In genomic region chr3:52022323-52023100, GRCh38 we compare ENCODE assay signal across 7 cellular contexts. TPM values are rescaled to one million over a fixed set of nuclear protein-coding genes. Genes with fewer than 3 reads are reported as not detected.
DNase-seq lines count a peak whose midpoint lies in the region; ATAC-seq, FAIRE-seq and TF ChIP-seq lines count a peak whose summit lies in the region.
"Had no signal": no experiment of that assay in that cellular context is flagged by ENCODE, and none has a peak within 500 bp of the region (broad histone marks: within the 10 kb centered on the region; RNA-seq: fewer than 3 reads in every experiment).

No MANE protein-coding gene starts in this region.

- peak; percentile 59 for DNase-seq in AG08396 (ENCODE audit: low spot score)
- DNase-seq in SK-N-DZ (ENCODE audit: low spot score) = peak; percentile 51
- no peak for DNase-seq in kidney
- no peak for DNase-seq in GM19239 (ENCODE audit: insufficient read length, low spot score)
- DNase-seq in HepG2 (ENCODE audit: low spot score) = no peak
- DNase-seq: CD4-positive, CD25-positive, alpha-beta regulatory T cell had no signal

- TF ChIP-seq EP300 in HepG2 (IDR thresholded peaks at IDR 0.05; ENCODE audit: low read depth in 2 of 2, low read length in 2 of 2) = no peak
- TF ChIP-seq EP300 in HepG2 (CRISPR knock-in tag; IDR thresholded peaks at IDR 0.05; ENCODE audit: borderline replicate concordance) = no peak

- POLR2A ChIA-PET in HepG2 (lab: Yijun Ruan, JAX) = no interaction called here

- CTCF ChIA-PET in HepG2 (lab: Yijun Ruan, JAX; ENCODE audit: low intra/inter-chr PET ratio, low total read pairs) = no interaction called here

- intact Hi-C loops in kidney (cut with DNase I) (no loop called here), HepG2 (cut with micrococcal nuclease; ENCODE audit: unreplicated experiment) (no loop called here)

- peak overlapping the region; percentile 51 to 54 for H3K27ac ChIP-seq in kidney (ENCODE audit: low read depth in 2 of 2, low read length in 2 of 2)
- no peak overlapping the region for H3K27ac ChIP-seq in HepG2 (ENCODE audit: extremely low read length, insufficient read depth, low read length)

- FAIRE-seq in kidney (lab: Jason Lieb, UNC) (no peak), GM19239 (lab: Jason Lieb, UNC) (no peak), HepG2 (lab: Jason Lieb, UNC) (no peak)

- H2AFZ ChIP-seq in HepG2 (ENCODE audit: low read length) = no peak overlapping the region

- no TSS peak for BruUV-seq in HepG2 (replicated peaks; lab: Mats Ljungman, UMichigan)

- TF ChIP-seq CTCF in kidney (IDR thresholded peaks at IDR 0.05; ENCODE audit: borderline replicate concordance, extremely low read depth, insufficient read depth) (no peak), HepG2 (CRISPR knock-in tag; IDR thresholded peaks at IDR 0.05) (no peak)

- H3K4me3 ChIP-seq in kidney (ENCODE audit: low read length in 2 of 2) (no peak overlapping the region), HepG2 (replicated peaks in 1 of 3; ENCODE audit: insufficient read depth in 1 of 3, low read depth in 2 of 3, low read length in 3 of 3) (no peak overlapping the region)

- H3K9ac ChIP-seq in kidney (ENCODE audit: low read length in 2 of 2) = peak overlapping the region in 1 of 2 donors; percentile 19
- no peak overlapping the region for H3K9ac ChIP-seq in HepG2 (ENCODE audit: insufficient read depth, low read depth, low read length)

- H3K9me3 ChIP-seq in kidney (ENCODE audit: control insufficient read depth in 1 of 2, low read length in 2 of 2) = no peaks in the 10 kb centered on the region
- no peaks in the 10 kb centered on the region for H3K9me3 ChIP-seq in HepG2 (ENCODE audit: low read length)

- H3K4me2 ChIP-seq in HepG2 (ENCODE audit: low read depth, low read length) = no peak overlapping the region

- no peak for TF ChIP-seq RAD21 in HepG2 (CRISPR knock-in tag; IDR thresholded peaks at IDR 0.05)

- WGBS in HepG2 (ENCODE audit: low lambda C conversion rate) = 38% methylated on average over 11 of the region's 20 CpGs

- in situ Hi-C loops in HepG2 (cut with HindIII; ENCODE audit: extremely low pct_ligation_motif_present, low pct_unique_long_range_greater_than_20kb) = no loop called here

- H3K4me1 ChIP-seq in kidney (ENCODE audit: control insufficient read depth in 1 of 2, insufficient read depth in 1 of 2, low read depth in 1 of 2, low read length in 2 of 2) (peaks cover 13 to 40% of the 10 kb centered on the region in 2 donors), HepG2 (ENCODE audit: insufficient read depth, low read length) (peaks cover 60% of the 10 kb centered on the region)

- H3K36me3 ChIP-seq in kidney (ENCODE audit: control insufficient read depth in 1 of 2, insufficient read depth in 2 of 2, low read length in 2 of 2) (no peaks in the 10 kb centered on the region), HepG2 (replicated peaks in 1 of 2; ENCODE audit: control insufficient read depth in 1 of 2, insufficient read depth in 2 of 2, low read length in 2 of 2) (no peaks in the 10 kb centered on the region)

- H4K20me1 ChIP-seq in HepG2 (ENCODE audit: insufficient read depth, low read length) = no peaks in the 10 kb centered on the region

- TF ChIP-seq POLR2A in HepG2 (IDR thresholded peaks at IDR 0.05; ENCODE audit: insufficient read depth in 1 of 2, low read depth in 2 of 2, low read length in 2 of 2) = no peak

- no peaks in the 10 kb centered on the region for H3K79me2 ChIP-seq in HepG2 (ENCODE audit: insufficient read depth, low read length)

- ATAC-seq in HG02970 (IDR thresholded peaks at IDR 0.05; ENCODE audit: low FRiP score, unreplicated experiment) (no peak), HepG2 (no peak)

- H3K27me3 ChIP-seq in HepG2 (ENCODE audit: control insufficient read depth in 1 of 2, insufficient read depth in 2 of 2, low read length in 2 of 2) = peaks cover 0 to 61% of the 10 kb centered on the region in 2 experiments; a peak in 4 of 5 replicates

RNA-seq across cellular contexts. Expression of gene RPL29, which starts 26.8 kb away (rescaled TPM):
- 1,243 and 1,338 TPM in 2 replicates for polyA plus RNA-seq in SK-N-DZ (2014; cell fraction: cytosol; rRNA removed)
- polyA plus RNA-seq in SK-N-DZ (2014; cell fraction: nucleus; rRNA removed) = 862 and 1,031 TPM in 2 replicates
- total RNA-seq in kidney (785 TPM), HepG2 (2016; rRNA removed; fragmentation: Illumina TruSeq; extraction: Trizol) (1,348 and 1,507 TPM in 2 replicates)
- polyA plus RNA-seq in kidney (ENCODE audit: insufficient read depth, low read depth, low replicate concordance) (1,416 TPM), HepG2 (2011; rRNA removed) (2,212 and 2,263 TPM in 2 replicates)
- 2,410 and 2,561 TPM in 2 replicates for total RNA-seq in HepG2 (2016; cell fraction: cytosol; rRNA removed; fragmentation: Illumina TruSeq; extraction: Trizol; ENCODE audit: low read depth)
- total RNA-seq in HepG2 (2016; cell fraction: insoluble cytoplasmic fraction; rRNA removed; fragmentation: Illumina TruSeq; extraction: Trizol) = 1,336 and 1,557 TPM in 2 replicates
- total RNA-seq in HepG2 (2016; cell fraction: membrane; rRNA removed; fragmentation: Illumina TruSeq; extraction: Trizol) = 3,125 and 3,259 TPM in 2 replicates
- 561 and 582 TPM in 2 replicates for total RNA-seq in HepG2 (2016; cell fraction: nucleus; rRNA removed; fragmentation: Illumina TruSeq; extraction: Trizol)
- polyA plus RNA-seq in HepG2 (2011; cell fraction: cytosol; rRNA removed) = 3,529 and 3,773 TPM in 2 replicates
- 1,156 and 1,364 TPM in 2 replicates for polyA plus RNA-seq in HepG2 (2011; cell fraction: nucleus; rRNA removed)
- polyA plus RNA-seq in HepG2 (2012) = 2,468 and 3,197 TPM in 2 replicates
- 3,334 and 3,729 TPM in 2 replicates for polyA plus RNA-seq in HepG2 (2016; cell fraction: cytosol; fragmentation: Illumina TruSeq; extraction: Trizol; ENCODE audit: low read depth)
- 2,145 and 2,237 TPM in 2 replicates for polyA plus RNA-seq in HepG2 (2016; cell fraction: insoluble cytoplasmic fraction; fragmentation: Illumina TruSeq; extraction: Trizol; ENCODE audit: low read depth)
- polyA plus RNA-seq in HepG2 (2016; cell fraction: membrane; fragmentation: Illumina TruSeq; extraction: Trizol; ENCODE audit: low read depth) = 4,346 and 4,410 TPM in 2 replicates
- polyA plus RNA-seq in HepG2 (2016; cell fraction: nucleus; fragmentation: Illumina TruSeq; extraction: Trizol; ENCODE audit: insufficient read depth, low read depth) = 1,173 and 1,267 TPM in 2 replicates
- polyA minus RNA-seq in HepG2 (2011; rRNA and poly(A)+ RNA removed; ENCODE audit: low replicate concordance) = 1,196 and 1,308 TPM in 2 replicates
- polyA minus RNA-seq in HepG2 (2011; cell fraction: cytosol; rRNA and poly(A)+ RNA removed) = 819 and 837 TPM in 2 replicates
- 324 and 432 TPM in 2 replicates for polyA minus RNA-seq in HepG2 (2011; cell fraction: nucleus; rRNA and poly(A)+ RNA removed)

RNA-seq across cellular contexts. Expression of gene DUSP7, which starts 33.9 kb away (rescaled TPM):
- 10.7 and 12.3 TPM in 2 replicates for polyA plus RNA-seq in SK-N-DZ (2014; cell fraction: cytosol; rRNA removed)
- 7.5 and 9.8 TPM in 2 replicates for polyA plus RNA-seq in SK-N-DZ (2014; cell fraction: nucleus; rRNA removed)
- total RNA-seq in kidney (19.8 TPM), HepG2 (2016; rRNA removed; fragmentation: Illumina TruSeq; extraction: Trizol) (6.6 and 7.3 TPM in 2 replicates)
- polyA plus RNA-seq in kidney (ENCODE audit: insufficient read depth, low read depth, low replicate concordance) (10.1 TPM), HepG2 (2011; rRNA removed) (8.7 and 8.8 TPM in 2 replicates)
- 4.7 and 5.1 TPM in 2 replicates for total RNA-seq in HepG2 (2016; cell fraction: cytosol; rRNA removed; fragmentation: Illumina TruSeq; extraction: Trizol; ENCODE audit: low read depth)
- total RNA-seq in HepG2 (2016; cell fraction: insoluble cytoplasmic fraction; rRNA removed; fragmentation: Illumina TruSeq; extraction: Trizol) = 5.1 and 7.0 TPM in 2 replicates
- total RNA-seq in HepG2 (2016; cell fraction: membrane; rRNA removed; fragmentation: Illumina TruSeq; extraction: Trizol) = 14.7 and 15.2 TPM in 2 replicates
- total RNA-seq in HepG2 (2016; cell fraction: nucleus; rRNA removed; fragmentation: Illumina TruSeq; extraction: Trizol) = 4.6 and 4.7 TPM in 2 replicates
- 8.3 and 10.5 TPM in 2 replicates for polyA plus RNA-seq in HepG2 (2011; cell fraction: cytosol; rRNA removed)
- polyA plus RNA-seq in HepG2 (2011; cell fraction: nucleus; rRNA removed) = 5.7 and 6.3 TPM in 2 replicates
- 2.9 and 3.4 TPM in 2 replicates for polyA plus RNA-seq in HepG2 (2012)
- 7.5 and 8.7 TPM in 2 replicates for polyA plus RNA-seq in HepG2 (2016; cell fraction: cytosol; fragmentation: Illumina TruSeq; extraction: Trizol; ENCODE audit: low read depth)
- 9.3 and 11.6 TPM in 2 replicates for polyA plus RNA-seq in HepG2 (2016; cell fraction: insoluble cytoplasmic fraction; fragmentation: Illumina TruSeq; extraction: Trizol; ENCODE audit: low read depth)
- polyA plus RNA-seq in HepG2 (2016; cell fraction: membrane; fragmentation: Illumina TruSeq; extraction: Trizol; ENCODE audit: low read depth) = 15.7 and 19.4 TPM in 2 replicates
- 7.9 and 8.3 TPM in 2 replicates for polyA plus RNA-seq in HepG2 (2016; cell fraction: nucleus; fragmentation: Illumina TruSeq; extraction: Trizol; ENCODE audit: insufficient read depth, low read depth)
- 31.6 and 87.2 TPM in 2 replicates for polyA minus RNA-seq in HepG2 (2011; rRNA and poly(A)+ RNA removed; ENCODE audit: low replicate concordance)
- 8.1 and 9.1 TPM in 2 replicates for polyA minus RNA-seq in HepG2 (2011; cell fraction: cytosol; rRNA and poly(A)+ RNA removed)
- polyA minus RNA-seq in HepG2 (2011; cell fraction: nucleus; rRNA and poly(A)+ RNA removed) = 4.6 and 5.6 TPM in 2 replicates

RNA-seq across cellular contexts. Expression of gene ACY1, which starts 39.2 kb away (rescaled TPM):
- polyA plus RNA-seq in SK-N-DZ (2014; cell fraction: cytosol; rRNA removed) = 56.2 and 56.3 TPM in 2 replicates
- polyA plus RNA-seq in SK-N-DZ (2014; cell fraction: nucleus; rRNA removed) = 89.8 and 114 TPM in 2 replicates
- total RNA-seq in kidney (68.1 TPM), HepG2 (2016; rRNA removed; fragmentation: Illumina TruSeq; extraction: Trizol) (112 and 113 TPM in 2 replicates)
- polyA plus RNA-seq in kidney (ENCODE audit: insufficient read depth, low read depth, low replicate concordance) (856 TPM), HepG2 (2011; rRNA removed) (162 and 166 TPM in 2 replicates)
- 24.7 and 29.0 TPM in 2 replicates for total RNA-seq in HepG2 (2016; cell fraction: cytosol; rRNA removed; fragmentation: Illumina TruSeq; extraction: Trizol; ENCODE audit: low read depth)
- 100 and 107 TPM in 2 replicates for total RNA-seq in HepG2 (2016; cell fraction: insoluble cytoplasmic fraction; rRNA removed; fragmentation: Illumina TruSeq; extraction: Trizol)
- 29.7 and 29.8 TPM in 2 replicates for total RNA-seq in HepG2 (2016; cell fraction: membrane; rRNA removed; fragmentation: Illumina TruSeq; extraction: Trizol)
- total RNA-seq in HepG2 (2016; cell fraction: nucleus; rRNA removed; fragmentation: Illumina TruSeq; extraction: Trizol) = 46.2 and 55.9 TPM in 2 replicates
- polyA plus RNA-seq in HepG2 (2011; cell fraction: cytosol; rRNA removed) = 122 and 222 TPM in 2 replicates
- polyA plus RNA-seq in HepG2 (2011; cell fraction: nucleus; rRNA removed) = 380 and 387 TPM in 2 replicates
- 89.1 and 116 TPM in 2 replicates for polyA plus RNA-seq in HepG2 (2012)
- polyA plus RNA-seq in HepG2 (2016; cell fraction: cytosol; fragmentation: Illumina TruSeq; extraction: Trizol; ENCODE audit: low read depth) = 18.6 and 25.0 TPM in 2 replicates
- 101 and 119 TPM in 2 replicates for polyA plus RNA-seq in HepG2 (2016; cell fraction: insoluble cytoplasmic fraction; fragmentation: Illumina TruSeq; extraction: Trizol; ENCODE audit: low read depth)
- 26.8 and 28.5 TPM in 2 replicates for polyA plus RNA-seq in HepG2 (2016; cell fraction: membrane; fragmentation: Illumina TruSeq; extraction: Trizol; ENCODE audit: low read depth)
- polyA plus RNA-seq in HepG2 (2016; cell fraction: nucleus; fragmentation: Illumina TruSeq; extraction: Trizol; ENCODE audit: insufficient read depth, low read depth) = 112 and 117 TPM in 2 replicates
- polyA minus RNA-seq in HepG2 (2011; rRNA and poly(A)+ RNA removed; ENCODE audit: low replicate concordance) = 110 and 460 TPM in 2 replicates
- polyA minus RNA-seq in HepG2 (2011; cell fraction: cytosol; rRNA and poly(A)+ RNA removed) = 133 and 142 TPM in 2 replicates
- 75.1 and 77.0 TPM in 2 replicates for polyA minus RNA-seq in HepG2 (2011; cell fraction: nucleus; rRNA and poly(A)+ RNA removed)

RNA-seq across cellular contexts. Expression of gene ABHD14A, which starts 47.6 kb away (rescaled TPM):
- 26.8 and 32.0 TPM in 2 replicates for polyA plus RNA-seq in SK-N-DZ (2014; cell fraction: cytosol; rRNA removed)
- polyA plus RNA-seq in SK-N-DZ (2014; cell fraction: nucleus; rRNA removed) = 19.5 and 24.0 TPM in 2 replicates
- total RNA-seq in kidney (20.7 TPM), HepG2 (2016; rRNA removed; fragmentation: Illumina TruSeq; extraction: Trizol) (12.3 and 29.5 TPM in 2 replicates)
- polyA plus RNA-seq in kidney (ENCODE audit: insufficient read depth, low read depth, low replicate concordance) (50.5 TPM), HepG2 (2011; rRNA removed) (46.9 and 53.9 TPM in 2 replicates)
- total RNA-seq in HepG2 (2016; cell fraction: cytosol; rRNA removed; fragmentation: Illumina TruSeq; extraction: Trizol; ENCODE audit: low read depth) = 29.8 and 42.0 TPM in 2 replicates
- 13.9 and 25.2 TPM in 2 replicates for total RNA-seq in HepG2 (2016; cell fraction: insoluble cytoplasmic fraction; rRNA removed; fragmentation: Illumina TruSeq; extraction: Trizol)
- 28.5 and 40.2 TPM in 2 replicates for total RNA-seq in HepG2 (2016; cell fraction: membrane; rRNA removed; fragmentation: Illumina TruSeq; extraction: Trizol)
- total RNA-seq in HepG2 (2016; cell fraction: nucleus; rRNA removed; fragmentation: Illumina TruSeq; extraction: Trizol) = 14.6 and 20.6 TPM in 2 replicates
- polyA plus RNA-seq in HepG2 (2011; cell fraction: cytosol; rRNA removed) = 62.7 and 81.3 TPM in 2 replicates
- 21.1 and 27.5 TPM in 2 replicates for polyA plus RNA-seq in HepG2 (2011; cell fraction: nucleus; rRNA removed)
- polyA plus RNA-seq in HepG2 (2012) = 15.4 and 26.5 TPM in 2 replicates
- polyA plus RNA-seq in HepG2 (2016; cell fraction: cytosol; fragmentation: Illumina TruSeq; extraction: Trizol; ENCODE audit: low read depth) = 43.5 and 57.3 TPM in 2 replicates
- 16.4 and 20.9 TPM in 2 replicates for polyA plus RNA-seq in HepG2 (2016; cell fraction: insoluble cytoplasmic fraction; fragmentation: Illumina TruSeq; extraction: Trizol; ENCODE audit: low read depth)
- polyA plus RNA-seq in HepG2 (2016; cell fraction: membrane; fragmentation: Illumina TruSeq; extraction: Trizol; ENCODE audit: low read depth) = 38.0 and 46.5 TPM in 2 replicates
- polyA plus RNA-seq in HepG2 (2016; cell fraction: nucleus; fragmentation: Illumina TruSeq; extraction: Trizol; ENCODE audit: insufficient read depth, low read depth) = 40.2 and 40.9 TPM in 2 replicates
- 36.2 and 41.1 TPM in 2 replicates for polyA minus RNA-seq in HepG2 (2011; rRNA and poly(A)+ RNA removed; ENCODE audit: low replicate concordance)
- polyA minus RNA-seq in HepG2 (2011; cell fraction: cytosol; rRNA and poly(A)+ RNA removed) = 12.3 and 12.7 TPM in 2 replicates
- polyA minus RNA-seq in HepG2 (2011; cell fraction: nucleus; rRNA and poly(A)+ RNA removed) = 2.2 and 3.2 TPM in 2 replicates

RNA-seq across cellular contexts. Expression of gene ABHD14B, which starts 48.7 kb away (rescaled TPM):
- 28.5 and 32.5 TPM in 2 replicates for polyA plus RNA-seq in SK-N-DZ (2014; cell fraction: cytosol; rRNA removed)
- polyA plus RNA-seq in SK-N-DZ (2014; cell fraction: nucleus; rRNA removed) = 38.4 and 42.4 TPM in 2 replicates
- total RNA-seq in kidney (73.5 TPM), HepG2 (2016; rRNA removed; fragmentation: Illumina TruSeq; extraction: Trizol) (40.4 and 44.4 TPM in 2 replicates)
- polyA plus RNA-seq in kidney (ENCODE audit: insufficient read depth, low read depth, low replicate concordance) (207 TPM), HepG2 (2011; rRNA removed) (102 and 108 TPM in 2 replicates)
- 13.6 and 18.3 TPM in 2 replicates for total RNA-seq in HepG2 (2016; cell fraction: cytosol; rRNA removed; fragmentation: Illumina TruSeq; extraction: Trizol; ENCODE audit: low read depth)
- total RNA-seq in HepG2 (2016; cell fraction: insoluble cytoplasmic fraction; rRNA removed; fragmentation: Illumina TruSeq; extraction: Trizol) = 39.5 and 45.7 TPM in 2 replicates
- 31.7 and 38.5 TPM in 2 replicates for total RNA-seq in HepG2 (2016; cell fraction: membrane; rRNA removed; fragmentation: Illumina TruSeq; extraction: Trizol)
- total RNA-seq in HepG2 (2016; cell fraction: nucleus; rRNA removed; fragmentation: Illumina TruSeq; extraction: Trizol) = 23.4 and 24.3 TPM in 2 replicates
- polyA plus RNA-seq in HepG2 (2011; cell fraction: cytosol; rRNA removed) = 95.9 and 104 TPM in 2 replicates
- polyA plus RNA-seq in HepG2 (2011; cell fraction: nucleus; rRNA removed) = 69.4 and 73.2 TPM in 2 replicates
- polyA plus RNA-seq in HepG2 (2012) = 40.5 and 57.0 TPM in 2 replicates
- 22.6 and 24.5 TPM in 2 replicates for polyA plus RNA-seq in HepG2 (2016; cell fraction: cytosol; fragmentation: Illumina TruSeq; extraction: Trizol; ENCODE audit: low read depth)
- polyA plus RNA-seq in HepG2 (2016; cell fraction: insoluble cytoplasmic fraction; fragmentation: Illumina TruSeq; extraction: Trizol; ENCODE audit: low read depth) = 68.7 and 73.5 TPM in 2 replicates
- polyA plus RNA-seq in HepG2 (2016; cell fraction: membrane; fragmentation: Illumina TruSeq; extraction: Trizol; ENCODE audit: low read depth) = 44.0 and 45.5 TPM in 2 replicates
- 59.0 and 60.0 TPM in 2 replicates for polyA plus RNA-seq in HepG2 (2016; cell fraction: nucleus; fragmentation: Illumina TruSeq; extraction: Trizol; ENCODE audit: insufficient read depth, low read depth)
- 111 and 118 TPM in 2 replicates for polyA minus RNA-seq in HepG2 (2011; rRNA and poly(A)+ RNA removed; ENCODE audit: low replicate concordance)
- polyA minus RNA-seq in HepG2 (2011; cell fraction: cytosol; rRNA and poly(A)+ RNA removed) = 32.2 and 37.7 TPM in 2 replicates
- polyA minus RNA-seq in HepG2 (2011; cell fraction: nucleus; rRNA and poly(A)+ RNA removed) = 17.9 and 25.7 TPM in 2 replicates

Comparison
In these comparisons a context has a peak if more than half of its experiments do, and no peak if none do; other contexts are left out.
1. DNase-seq: peak in AG08396 (single experiment) and SK-N-DZ (single experiment); none in kidney (single experiment), GM19239 (single experiment) and HepG2 (single experiment).